29 cellular contexts compared by ENCODE assay signal in the genomic region with DNA sequence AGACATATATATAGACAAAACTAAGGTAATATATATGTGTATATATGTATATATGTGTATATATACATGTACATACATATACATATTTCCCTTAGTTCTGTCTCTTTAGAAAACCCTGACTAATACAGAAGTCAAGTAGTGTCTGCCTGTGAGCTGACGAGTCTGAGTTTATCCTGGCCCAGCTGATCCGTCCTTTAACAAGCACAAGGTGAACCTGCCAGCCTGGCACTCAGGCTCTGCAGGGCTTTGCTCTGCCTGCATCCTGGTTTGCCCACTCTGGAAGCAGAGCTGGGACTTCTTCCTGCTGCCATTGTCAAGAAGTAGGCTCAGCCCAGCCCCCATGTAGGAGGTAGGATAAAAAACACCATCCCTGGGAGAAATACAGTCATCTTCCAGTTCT.
"Had no signal": no experiment of that assay in that cellular context is flagged by ENCODE, and none has a peak within 500 bp of the region (broad histone marks: within the 10 kb centered on the region; RNA-seq: fewer than 3 reads in every experiment).

No MANE protein-coding gene starts in this region.

- H3K4me1 ChIP-seq: esophagus squamous epithelium, gastroesophageal sphincter had no signal

- H3K9me3 ChIP-seq: esophagus squamous epithelium, gastroesophageal sphincter had no signal

- H3K27ac ChIP-seq: brain microvascular endothelial cell, esophagus squamous epithelium, gastroesophageal sphincter, WERI-Rb-1 had no signal

- ATAC-seq: activated CD4-positive, CD25-positive, alpha-beta regulatory T cell treated with anti-CD3 and anti-CD28 coated beads, Interleukin-2, amount 50 U/mL, for 24 hours; activated CD8-positive, alpha-beta T cell treated with anti-CD3 and anti-CD28 coated beads for 36 hours; activated T-cell treated with anti-CD3 and anti-CD28 coated beads, Interleukin-2, amount 50 U/mL, for 4 hours; activated T-helper 17 cell treated with anti-CD3 and anti-CD28 coated beads, Interleukin-2, amount 50 U/mL, for 72 hours; effector memory CD8-positive, alpha-beta T cell; gastroesophageal sphincter; T-helper 17 cell had no signal

- H3K27me3 ChIP-seq: brain microvascular endothelial cell, esophagus squamous epithelium, gastroesophageal sphincter had no signal

- H3K4me3 ChIP-seq: esophagus squamous epithelium, gastroesophageal sphincter had no signal

- DNase-seq: activated B cell treated with CpG ODN at 0.5 μM for 24 hours; activated CD4-positive, alpha-beta T cell treated with anti-CD3 and anti-CD28 coated beads for 48 hours; activated CD4-positive, alpha-beta T cell treated with anti-CD3 and anti-CD28 coated beads, Interleukin-2, amount 50 U/mL, for 1 hour; activated CD4-positive, alpha-beta T cell treated with anti-CD3 and anti-CD28 coated beads, Interleukin-2, amount 50 U/mL, for 48 hours; activated CD8-positive, alpha-beta memory T cell treated with anti-CD3 and anti-CD28 coated beads for 24 hours; activated CD8-positive, alpha-beta T cell treated with anti-CD3 and anti-CD28 coated beads for 36 hours; activated effector memory CD4-positive, alpha-beta T cell treated with Interleukin-2 at 50 U/mL for 16 hours; activated gamma-delta T cell treated with Interleukin-2 at 50 U/mL for 16 hours; activated naive CD4-positive, alpha-beta T cell treated with anti-CD3 and anti-CD28 coated beads, Interleukin-2, amount 50 U/mL, for 16 hours; activated naive CD4-positive, alpha-beta T cell treated with Interleukin-2 at 50 U/mL for 16 hours; activated T-cell treated with anti-CD3 and anti-CD28 coated beads, Interleukin-2, amount 50 U/mL, for 4 hours; amniotic stem cell; anterior cingulate cortex; brain microvascular endothelial cell; caudate nucleus; cortex of kidney; dermis blood vessel endothelial cell; effector CD4-positive, alpha-beta T cell; effector memory CD8-positive, alpha-beta T cell; erythroblast; esophagus squamous epithelium; foreskin melanocyte; T-helper 1 cell; T-helper 17 cell; T1000; WERI-Rb-1 had no signal

- H3K36me3 ChIP-seq: brain microvascular endothelial cell, esophagus squamous epithelium, gastroesophageal sphincter, WERI-Rb-1 had no signal
